In the genomic region with DNA sequence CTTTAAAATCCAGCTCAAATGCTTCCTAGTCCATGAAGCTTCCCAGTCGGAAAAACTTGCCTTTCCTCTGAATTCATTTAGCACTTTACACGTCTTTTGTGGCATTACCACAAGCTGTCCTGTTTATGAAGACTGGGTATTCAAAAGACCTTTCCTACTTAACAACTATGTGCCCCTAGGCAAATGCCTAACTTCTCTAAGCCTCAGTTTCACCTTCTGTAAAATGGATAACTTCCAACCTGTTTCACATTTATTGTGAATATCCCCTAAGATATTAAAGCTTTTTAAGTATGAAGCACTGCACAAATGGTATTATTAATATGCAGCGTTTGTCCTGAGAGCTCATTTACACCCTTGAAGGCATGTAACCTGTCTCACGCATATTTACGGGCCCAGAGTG, we compare ENCODE assay signal across 8 cellular contexts. TPM values are rescaled to one million over a fixed set of nuclear protein-coding genes. Genes with fewer than 3 reads are reported as not detected.
DNase-seq lines count a peak whose midpoint lies in the region; ATAC-seq and TF ChIP-seq lines count a peak whose summit lies in the region.

No MANE protein-coding gene starts in this region.

- peaks cover 12% of the 10 kb centered on the region for H3K4me1 ChIP-seq in CD4-positive, alpha-beta memory T cell (ENCODE audit: insufficient read depth, low read length)
- peaks cover 5% of the 10 kb centered on the region; the same call in 1 of the 2 replicates for H3K4me1 ChIP-seq in PC-9 (replicated peaks; ENCODE audit: insufficient read depth)
- H3K4me1 ChIP-seq in neuronal stem cell (ENCODE audit: control insufficient read depth in 2 of 2, insufficient read depth in 1 of 2, low read depth in 1 of 2, low read length in 2 of 2), result peaks cover 0 to 6% of the 10 kb centered on the region in 2 donors

- no TSS peak for BruUV-seq in PC-9 (replicated peaks; lab: Mats Ljungman, UMichigan)

- no peaks in the 10 kb centered on the region for H3K36me3 ChIP-seq in CD4-positive, alpha-beta memory T cell (ENCODE audit: insufficient read depth, low read length)
- no peaks in the 10 kb centered on the region for H3K36me3 ChIP-seq in PC-9 (ENCODE audit: low read depth)
- no peaks in the 10 kb centered on the region for H3K36me3 ChIP-seq in neuronal stem cell (replicated peaks in 1 of 2; ENCODE audit: control insufficient read depth in 2 of 2, insufficient read depth in 2 of 2, low read length in 2 of 2)

- ATAC-seq in HG03097 (IDR thresholded peaks at IDR 0.05; ENCODE audit: low FRiP score, unreplicated experiment), result no peak

- CTCF ChIA-PET in CD4-positive, alpha-beta memory T cell (lab: Charles Lee; ENCODE audit: partially characterized antibody), result interaction anchor here (1.0 to 1.2 kb wide), 2 partner anchors 9 to 262 kb away, joined by 4 to 5 read pairs; no protein-coding TSS in a partner anchor
- CTCF ChIA-PET in PC-9 (lab: Charles Lee), result no interaction called here

- H3K27me3 Mint-ChIP-seq in CD4-positive, alpha-beta memory T cell, result peaks cover 0 to 4% of the 10 kb centered on the region in 2 donors
- peaks cover 6% of the 10 kb centered on the region for H3K27me3 Mint-ChIP-seq in endothelial cell (ENCODE audit: unreplicated experiment)

- POLR2A ChIA-PET in CD4-positive, alpha-beta memory T cell (lab: Charles Lee; ENCODE audit: partially characterized antibody), result interaction anchor here (0.6 to 2.6 kb wide), 8 partner anchors 56 to 268 kb away, joined by 3 to 18 read pairs (median 7); partner anchors contain the start of genes ANXA7, DNAJC9, MRPS16 and PPP3CB
- POLR2A ChIA-PET in PC-9 (lab: Charles Lee; ENCODE audit: unreplicated experiment), result interaction anchor here (0.5 to 0.6 kb wide), 3 partner anchors 13 to 111 kb away, joined by 3 to 4 read pairs (median 3); no protein-coding TSS in a partner anchor

- peaks cover 13% of the 10 kb centered on the region; the same call in 1 of the 2 replicates for H3F3A ChIP-seq in PC-9 (ENCODE audit: insufficient read depth, low read depth)

- peak overlapping the region; percentile 38 to 60 for H3K4me3 ChIP-seq in CD4-positive, alpha-beta memory T cell (ENCODE audit: low read length in 2 of 2)
- H3K4me3 ChIP-seq in PC-9 (peak overlapping the region; percentile 61), neuronal stem cell (ENCODE audit: low read length in 2 of 2) (peak overlapping the region; percentile 77 to 91)

- peaks cover 9% of the 10 kb centered on the region in 2 donors for H3K36me3 Mint-ChIP-seq in CD4-positive, alpha-beta memory T cell
- no peaks in the 10 kb centered on the region for H3K36me3 Mint-ChIP-seq in endothelial cell (ENCODE audit: low read depth, unreplicated experiment)

- H2BK15ac ChIP-seq in neuronal stem cell (ENCODE audit: low read length), result no peak overlapping the region

- intact Hi-C loops in CD4-positive, alpha-beta memory T cell (cut with micrococcal nuclease), result loop anchor here (1.0 to 5.0 kb wide), 4 partner anchors 54 to 262 kb away; partner anchors contain the start of genes ANXA7, MRPS16, P4HA1 and PPP3CB
- intact Hi-C loops in PC-9 (cut with micrococcal nuclease; ENCODE audit: unreplicated experiment), result loop anchor here (2.0 kb wide), 2 partner anchors 95 to 111 kb away; partner anchors contain the start of gene DNAJC9

- peak overlapping the region; percentile 89 for H2AFZ ChIP-seq in PC-9
- H2AFZ ChIP-seq in neuronal stem cell (ENCODE audit: low read length), result peak overlapping the region; percentile 96

- no peak overlapping the region for H3K4ac ChIP-seq in neuronal stem cell (ENCODE audit: low read length)

- H4K91ac ChIP-seq in neuronal stem cell (ENCODE audit: low read depth, low read length, poor library complexity), result no peak overlapping the region

- peak overlapping the region; percentile 91 to 99 (median 99) for H3K27ac Mint-ChIP-seq in CD4-positive, alpha-beta memory T cell
- H3K27ac Mint-ChIP-seq in endothelial cell (ENCODE audit: unreplicated experiment), result peak overlapping the region; percentile 97

- TF ChIP-seq CTCF in PC-9 (conservative IDR thresholded peaks at IDR 0.05) (no peak), endothelial cell (IDR thresholded peaks at IDR 0.05; ENCODE audit: unreplicated experiment) (no peak)

- H3K4me1 Mint-ChIP-seq in CD4-positive, alpha-beta memory T cell, result peaks cover 9 to 21% (median 17%) of the 10 kb centered on the region in 4 donors
- peaks cover 8% of the 10 kb centered on the region for H3K4me1 Mint-ChIP-seq in endothelial cell (ENCODE audit: unreplicated experiment)

- H3K4me2 ChIP-seq in PC-9 (peak overlapping the region; percentile 89), neuronal stem cell (ENCODE audit: insufficient read depth, low read length, poor library complexity, severe bottlenecking) (peak overlapping the region; percentile 72)

- no peak overlapping the region for H3K14ac ChIP-seq in neuronal stem cell (ENCODE audit: low read length)

- H3K27me3 ChIP-seq in CD4-positive, alpha-beta memory T cell (ENCODE audit: insufficient read depth, low read length), result no peaks in the 10 kb centered on the region
- H3K27me3 ChIP-seq in PC-9 (ENCODE audit: insufficient read depth, low read depth) (no peaks in the 10 kb centered on the region), neuronal stem cell (ENCODE audit: control insufficient read depth in 3 of 3, insufficient read depth in 3 of 3, low read depth in 1 of 3, low read length in 3 of 3) (no peaks in the 10 kb centered on the region)

- no peak overlapping the region for H3K18ac ChIP-seq in neuronal stem cell (ENCODE audit: low read length)

- no peak overlapping the region for H2BK12ac ChIP-seq in neuronal stem cell (ENCODE audit: low read length)

- H3K9me2 ChIP-seq in PC-9 (ENCODE audit: insufficient read depth), result no peaks in the 10 kb centered on the region

- H3K9me3 Mint-ChIP-seq in CD4-positive, alpha-beta memory T cell, result peaks cover 0 to 2% (median 0%) of the 10 kb centered on the region in 8 donors
- H3K9me3 Mint-ChIP-seq in endothelial cell (ENCODE audit: unreplicated experiment), result no peaks in the 10 kb centered on the region

- H2BK5ac ChIP-seq in neuronal stem cell (ENCODE audit: low read length), result no peak overlapping the region

- no peaks in the 10 kb centered on the region for H3K79me1 ChIP-seq in neuronal stem cell (ENCODE audit: low read depth, low read length)

- no peak overlapping the region for H4K8ac ChIP-seq in neuronal stem cell (ENCODE audit: low read depth, low read length)

- H3K27ac ChIP-seq in CD4-positive, alpha-beta memory T cell (ENCODE audit: low read depth, low read length), result peak overlapping the region; percentile 80
- H3K27ac ChIP-seq in PC-9, result no peak overlapping the region
- H3K27ac ChIP-seq in neuronal stem cell (replicated peaks; ENCODE audit: low read length), result no peak overlapping the region

- H3K9me3 ChIP-seq in CD4-positive, alpha-beta memory T cell (ENCODE audit: control insufficient read depth in 1 of 2, low read length in 2 of 2), result no peaks in the 10 kb centered on the region
- H3K9me3 ChIP-seq in PC-9 (ENCODE audit: insufficient read depth, low read depth), result no peaks in the 10 kb centered on the region
- no peaks in the 10 kb centered on the region for H3K9me3 ChIP-seq in neuronal stem cell (replicated peaks in 1 of 2; ENCODE audit: control insufficient read depth in 2 of 2, insufficient read depth in 1 of 2, low read depth in 1 of 2, low read length in 2 of 2)

- no peaks in the 10 kb centered on the region for H3K79me2 ChIP-seq in PC-9 (ENCODE audit: low read depth)

- H3K23ac ChIP-seq in neuronal stem cell (ENCODE audit: low read depth, low read length, poor library complexity), result no peak overlapping the region

- no CpG with 5 or more reads among the region's 5 CpGs for WGBS in neuronal stem cell (ENCODE audit: extremely low coverage in 2 of 2, insufficient read length in 2 of 2, insufficient replicate concordance in 1 of 2), 2 donors

- peak overlapping the region; percentile 65 for H3K9ac ChIP-seq in neuronal stem cell (ENCODE audit: low read depth, low read length, poor library complexity)

- no peak for DNase-seq in CD4-positive, alpha-beta memory T cell
- no peak for DNase-seq in PC-9
- DNase-seq in endothelial cell (ENCODE audit: low spot score), result no peak
- no peak for DNase-seq in neuronal stem cell (ENCODE audit: low spot score)
- no peak for DNase-seq in HuH-7.5 (ENCODE audit: low spot score)
- no peak for DNase-seq in NCI-H446 treated with DMSO at 0.1 percent for 48 hours (lab: John Stamatoyannopoulos, UW)
- DNase-seq in NCI-H2171 (lab: John Stamatoyannopoulos, UW), result no peak

- no peak overlapping the region for H2AK5ac ChIP-seq in neuronal stem cell (ENCODE audit: low read depth, low read length)

- peak overlapping the region; percentile 94 to 98 (median 97) for H3K4me3 Mint-ChIP-seq in CD4-positive, alpha-beta memory T cell
- peak overlapping the region; percentile 97 for H3K4me3 Mint-ChIP-seq in endothelial cell (ENCODE audit: unreplicated experiment)

- no peak overlapping the region for H2BK120ac ChIP-seq in neuronal stem cell (ENCODE audit: low read depth, low read length)

- H4K20me1 ChIP-seq in PC-9 (ENCODE audit: insufficient read depth), result no peaks in the 10 kb centered on the region

RNA-seq across cellular contexts. Expression of gene CFAP70, which starts 0.8 kb away (rescaled TPM):
- 1 to 10 TPM; 3.8 to 5.6 TPM for total RNA-seq in CD4-positive, alpha-beta memory T cell
- polyA plus RNA-seq in CD4-positive, alpha-beta memory T cell, result under 1 TPM in 1 of 2 donors, not detected in 1; 0.82 TPM
- 3.1 and 4.1 TPM in 2 replicates for total RNA-seq in PC-9 (2021)
- total RNA-seq in endothelial cell (ENCODE audit: unreplicated experiment), result 1.7 TPM
- polyA plus RNA-seq in neuronal stem cell (2013, experiment 1 of 2), result 0.59 TPM
- polyA plus RNA-seq in neuronal stem cell (2013, experiment 2 of 2), result 0.42 TPM

RNA-seq across cellular contexts. Expression of gene ANXA7, which starts 56.0 kb away (rescaled TPM):
- total RNA-seq in CD4-positive, alpha-beta memory T cell, result 100 to 1,000 TPM; 103 to 111 TPM
- polyA plus RNA-seq in CD4-positive, alpha-beta memory T cell, result 100 to 1,000 TPM; 207 to 379 TPM
- total RNA-seq in PC-9 (2021), result 149 and 154 TPM in 2 replicates
- 92.6 TPM for total RNA-seq in endothelial cell (ENCODE audit: unreplicated experiment)
- 25.7 TPM for polyA plus RNA-seq in neuronal stem cell (2013, experiment 1 of 2)
- polyA plus RNA-seq in neuronal stem cell (2013, experiment 2 of 2), result 25.3 TPM
